27 cellular contexts compared by ENCODE assay signal in the genomic region with DNA sequence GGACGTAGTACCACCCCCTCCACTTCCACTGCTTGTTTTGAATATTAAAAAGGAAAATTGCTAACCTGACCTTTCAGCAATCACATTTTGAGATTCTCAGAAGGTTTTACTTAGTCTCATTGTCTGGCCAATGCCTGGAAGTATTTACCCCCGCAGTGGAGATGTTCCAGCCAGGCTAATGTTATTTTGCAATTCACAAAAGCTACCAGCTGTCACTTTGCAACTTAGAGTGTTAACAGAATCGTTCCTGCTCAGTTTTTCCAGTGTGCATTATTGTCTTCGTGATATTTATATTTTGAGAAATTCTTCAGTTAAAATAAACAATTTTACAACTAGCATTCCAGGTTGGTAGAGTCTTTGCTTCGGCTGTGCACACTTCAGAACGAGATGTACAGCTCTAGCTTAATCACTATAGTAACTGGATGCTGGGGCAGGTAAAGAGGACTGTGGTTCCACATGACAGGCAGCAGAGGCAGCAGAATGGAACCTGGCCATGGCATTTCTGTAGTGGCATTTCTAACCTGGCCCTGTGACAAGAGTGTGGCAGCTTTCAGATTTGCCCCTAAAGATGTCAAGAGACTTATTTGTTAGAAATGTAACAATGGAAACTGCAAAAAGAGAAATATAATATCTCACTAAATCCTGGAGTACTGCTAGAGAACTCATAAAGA.
A peak's percentile ranks its signal among the peaks of the same experiment; 100 is the strongest.
DNase-seq lines count a peak whose midpoint lies in the region; ATAC-seq and TF ChIP-seq lines count a peak whose summit lies in the region.
"Had no signal": no experiment of that assay in that cellular context is flagged by ENCODE, and none has a peak within 500 bp of the region (broad histone marks: within the 10 kb centered on the region; RNA-seq: fewer than 3 reads in every experiment).

No MANE protein-coding gene starts in this region.

- H3K4me1 Mint-ChIP-seq in endodermal cell: peaks cover 23% of the 10 kb centered on the region
- H3K4me1 Mint-ChIP-seq: activated CD8-positive, alpha-beta memory T cell treated with anti-CD3 and anti-CD28 coated beads, Interleukin-2, amount 10 ng/mL, durations not matched to agents 7 days and 5 days; CD4-positive, alpha-beta memory T cell; natural killer cell had no signal

- H3K9me3 Mint-ChIP-seq in endodermal cell: peaks cover 26% of the 10 kb centered on the region
- H3K9me3 Mint-ChIP-seq: natural killer cell had no signal

- TF ChIP-seq CTCF in endodermal cell (conservative IDR thresholded peaks at IDR 0.05): peak; percentile 39

- ATAC-seq in activated CD4-positive, CD25-positive, alpha-beta regulatory T cell treated with anti-CD3 and anti-CD28 coated beads, Interleukin-2, amount 50 U/mL, for 24 hours: no peak
- no peak for ATAC-seq in HG02970 (IDR thresholded peaks at IDR 0.05; ENCODE audit: low FRiP score, unreplicated experiment)
- ATAC-seq: activated CD8-positive, alpha-beta memory T cell treated with anti-CD3 and anti-CD28 coated beads, Interleukin-2, amount 10 ng/mL, durations not matched to agents 7 days and 5 days; HepG2; left lung; natural killer cell; sciatic nerve; SK-N-SH treated with all-trans-retinoic acid at 6 μM for 48 hours had no signal

- H3K4me3 Mint-ChIP-seq in endodermal cell: no peak overlapping the region
- H3K4me3 Mint-ChIP-seq: activated CD8-positive, alpha-beta memory T cell treated with anti-CD3 and anti-CD28 coated beads, Interleukin-2, amount 10 ng/mL, durations not matched to agents 7 days and 5 days; CD4-positive, alpha-beta memory T cell; natural killer cell had no signal

- WGBS in endodermal cell (ENCODE audit: insufficient coverage in 1 of 2, insufficient read length in 1 of 2), 2 experiments: 79 to 91% methylated on average over 2 to 5 of the region's 6 CpGs

- H3K27ac ChIP-seq in endodermal cell (ENCODE audit: low read depth, low read length): no peak overlapping the region
- H3K27ac ChIP-seq in stomach smooth muscle (ENCODE audit: low read length): peak overlapping the region; percentile 42
- H3K27ac ChIP-seq: left lung, pancreas had no signal

- peaks cover 29% of the 10 kb centered on the region for H3K36me3 Mint-ChIP-seq in endodermal cell (ENCODE audit: low read depth)
- H3K36me3 Mint-ChIP-seq: activated CD8-positive, alpha-beta memory T cell treated with anti-CD3 and anti-CD28 coated beads, Interleukin-2, amount 10 ng/mL, durations not matched to agents 7 days and 5 days; CD4-positive, alpha-beta memory T cell; natural killer cell had no signal

- no peaks in the 10 kb centered on the region for H3K27me3 Mint-ChIP-seq in endodermal cell (ENCODE audit: insufficient read depth)

- DNase-seq in NCI-H2227 (lab: John Stamatoyannopoulos, UW; ENCODE audit: unreplicated experiment) (peak; percentile 32), NCI-H2227 treated with DMSO at 0.1 percent for 48 hours (lab: John Stamatoyannopoulos, UW) (no peak), endodermal cell (no peak), kidney tubule cell (ENCODE audit: low spot score) (peak; percentile 17), NCI-H1092 treated with DMSO at 0.1 percent for 48 hours (lab: John Stamatoyannopoulos, UW) (no peak)
- DNase-seq: activated CD4-positive, alpha-beta T cell treated with anti-CD3 and anti-CD28 coated beads, Interleukin-2, amount 50 U/mL, for 1 hour; activated CD8-positive, alpha-beta memory T cell treated with anti-CD3 and anti-CD28 coated beads, Interleukin-2, amount 10 ng/mL, durations not matched to agents 7 days and 5 days; activated naive CD4-positive, alpha-beta T cell treated with anti-CD3 and anti-CD28 coated beads, Interleukin-2, amount 50 U/mL, for 16 hours; AML-193; CD4-positive, alpha-beta memory T cell; DMS153; GF-D8; H7; head of caudate nucleus; Kasumi-1; left lung; midbrain; natural killer cell; NCI-H1694; NCI-H82; pancreas had no signal

- H3K27me3 ChIP-seq in endodermal cell (ENCODE audit: control insufficient read depth, insufficient read depth, low read length, poor library complexity, severe bottlenecking): no peaks in the 10 kb centered on the region
- no peaks in the 10 kb centered on the region for H3K27me3 ChIP-seq in stomach smooth muscle (ENCODE audit: control insufficient read depth in 1 of 2, insufficient read depth in 2 of 2, low read length in 2 of 2)
- H3K27me3 ChIP-seq: left lung, pancreas had no signal

- no peak overlapping the region for H3K27ac Mint-ChIP-seq in endodermal cell
- H3K27ac Mint-ChIP-seq: activated CD8-positive, alpha-beta memory T cell treated with anti-CD3 and anti-CD28 coated beads, Interleukin-2, amount 10 ng/mL, durations not matched to agents 7 days and 5 days; natural killer cell had no signal

- H3K9ac ChIP-seq in endodermal cell (ENCODE audit: extremely low read depth, low read length, poor library complexity, severe bottlenecking): no peak overlapping the region
- H3K9ac ChIP-seq in stomach smooth muscle (ENCODE audit: low read length in 2 of 2): no peak overlapping the region

- H3K4me1 ChIP-seq in endodermal cell (ENCODE audit: control insufficient read depth, insufficient read depth, low read length) (no peaks in the 10 kb centered on the region), stomach smooth muscle (ENCODE audit: control insufficient read depth, insufficient read depth, low read length) (peaks cover 6% of the 10 kb centered on the region)
- H3K4me1 ChIP-seq: left lung, pancreas had no signal

- peaks cover 24% of the 10 kb centered on the region for H3K36me3 ChIP-seq in endodermal cell (ENCODE audit: control insufficient read depth, insufficient read depth, low read length)
- no peaks in the 10 kb centered on the region for H3K36me3 ChIP-seq in stomach smooth muscle (ENCODE audit: control insufficient read depth in 2 of 2, insufficient read depth in 2 of 2, low read length in 2 of 2)
- H3K36me3 ChIP-seq: left lung, pancreas had no signal

- H3K4me3 ChIP-seq in endodermal cell (ENCODE audit: low read length) (peak overlapping the region; percentile 12), stomach smooth muscle (ENCODE audit: low read length in 2 of 2) (peak overlapping the region; percentile 10 to 21)
- H3K4me3 ChIP-seq: left lung, pancreas had no signal

- H3K9me3 ChIP-seq in endodermal cell (ENCODE audit: control insufficient read depth, low read length): peaks cover 25% of the 10 kb centered on the region
- no peaks in the 10 kb centered on the region for H3K9me3 ChIP-seq in stomach smooth muscle (ENCODE audit: control insufficient read depth in 2 of 2, low read length in 2 of 2)
- H3K9me3 ChIP-seq: left lung, pancreas had no signal

Comparison
In these comparisons a context has a peak if more than half of its experiments do, and no peak if none do; other contexts are left out.
1. DNase-seq: peak in NCI-H2227 (single experiment) and kidney tubule cell (single experiment); none in NCI-H2227 treated with DMSO at 0.1 percent for 48 hours (single experiment), endodermal cell (single experiment) and NCI-H1092 treated with DMSO at 0.1 percent for 48 hours (single experiment).